8 cellular contexts compared by ENCODE assay signal in the genomic region with DNA sequence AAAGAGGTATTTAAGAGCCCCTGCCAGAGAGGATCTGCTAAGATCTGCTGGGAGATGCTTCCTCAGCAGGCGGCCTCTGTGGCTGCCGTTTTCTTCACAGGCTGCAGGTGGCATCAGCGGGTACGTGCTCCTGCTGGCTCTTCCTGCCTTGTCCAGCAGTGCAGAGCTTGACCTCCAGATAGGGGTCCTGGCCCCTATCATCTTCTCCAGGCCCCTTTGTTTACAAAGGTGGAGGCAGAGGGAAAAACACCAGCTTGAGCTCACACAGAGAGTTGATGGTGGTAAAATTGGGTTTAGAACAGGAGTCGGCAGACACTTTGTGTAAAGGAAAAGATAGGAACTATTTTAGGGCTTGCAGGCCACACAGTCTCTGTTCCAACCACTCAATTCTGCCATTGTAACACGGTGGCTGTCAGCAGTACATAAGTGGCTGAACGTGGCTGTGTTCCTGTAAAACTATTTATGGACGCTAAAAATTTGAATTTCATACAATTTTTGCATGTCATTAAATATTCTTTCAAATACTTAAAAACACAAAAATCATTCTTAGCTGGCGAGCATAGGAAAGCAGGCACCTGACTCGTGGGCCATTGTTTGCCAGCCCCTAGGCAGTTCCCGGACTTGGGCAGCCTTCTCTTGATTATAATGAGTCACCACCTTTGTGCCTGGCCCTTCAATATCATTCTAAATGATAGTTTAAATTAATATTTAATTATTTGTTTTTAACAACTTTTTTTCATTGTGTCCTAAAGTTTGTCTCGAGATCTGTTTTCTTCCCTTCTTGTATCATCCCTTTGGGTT.
DNase-seq lines count a peak whose midpoint lies in the region; ATAC-seq and TF ChIP-seq lines count a peak whose summit lies in the region.

No MANE protein-coding gene starts in this region.

- H3K27ac ChIP-seq in esophagus muscularis mucosa (replicated peaks in 1 of 4), result no peak overlapping the region

- H3K36me3 ChIP-seq in esophagus muscularis mucosa (peaks cover 0 to 82% (median 54%) of the 10 kb centered on the region in 4 donors), mucosa of stomach (ENCODE audit: control insufficient read depth, insufficient read depth, low read length) (no peaks in the 10 kb centered on the region)

- TF ChIP-seq EP300 in esophagus muscularis mucosa (IDR thresholded peaks at IDR 0.05), result no peak

- ATAC-seq in GM19467 (IDR thresholded peaks at IDR 0.05; ENCODE audit: unreplicated experiment), result peak; percentile 40
- ATAC-seq in GM21717 (IDR thresholded peaks at IDR 0.05; ENCODE audit: unreplicated experiment), result no peak

- peaks cover 0 to 14% (median 5%) of the 10 kb centered on the region in 4 donors for H3K4me1 ChIP-seq in esophagus muscularis mucosa
- H3K4me1 ChIP-seq in mucosa of stomach (ENCODE audit: control insufficient read depth, insufficient read depth, low read length), result peaks cover 39% of the 10 kb centered on the region

- TF ChIP-seq POLR2A in esophagus muscularis mucosa (IDR thresholded peaks at IDR 0.05; ENCODE audit: low read depth), result no peak

- H3K4me3 ChIP-seq in Jurkat, Clone E6-1 (ENCODE audit: low read length), result no peak overlapping the region
- H3K4me3 ChIP-seq in esophagus muscularis mucosa (no peak overlapping the region), mucosa of stomach (ENCODE audit: low read length) (no peak overlapping the region)

- H3K9ac ChIP-seq in mucosa of stomach (ENCODE audit: low read length), result peak overlapping the region; percentile 48

- intact Hi-C loops in esophagus muscularis mucosa (cut with DNase I), result loop anchor here (10.0 kb wide), 1 partner anchor 117 kb away; no protein-coding TSS in a partner anchor

- DNase-seq in DMS53 treated with DMSO at 0.1 percent for 48 hours (lab: John Stamatoyannopoulos, UW; ENCODE audit: unreplicated experiment) (peak; percentile 19), T1000 (lab: John Stamatoyannopoulos, UW) (peak; percentile 13), esophagus muscularis mucosa (ENCODE audit: extremely low spot score) (peak; percentile 91)
- DNase-seq in Jurkat, Clone E6-1 (ENCODE audit: low read depth, low spot score), result peak; percentile 9
- no peak for DNase-seq in activated effector memory CD4-positive, alpha-beta T cell treated with anti-CD3 and anti-CD28 coated beads, Interleukin-2, amount 50 U/mL, for 16 hours

- H3K27me3 ChIP-seq in esophagus muscularis mucosa (no peaks in the 10 kb centered on the region), mucosa of stomach (ENCODE audit: control insufficient read depth, insufficient read depth, low read length) (no peaks in the 10 kb centered on the region)

- TF ChIP-seq CTCF in esophagus muscularis mucosa (IDR thresholded peaks at IDR 0.05), result peak in 2 of 3 experiments; percentile 24 to 59

- 61% methylated on average over 12 of the region's 12 CpGs for WGBS in esophagus muscularis mucosa

- no peaks in the 10 kb centered on the region for H3K9me3 ChIP-seq in esophagus muscularis mucosa
- no peaks in the 10 kb centered on the region for H3K9me3 ChIP-seq in mucosa of stomach (ENCODE audit: control insufficient read depth, low read length)
